In genomic region chr19:1452802-1453524, GRCh38 we compare ENCODE assay signal across 1 cellular context.
TF ChIP-seq lines count a peak whose summit lies in the region.

No MANE protein-coding gene starts in this region.

TF ChIP-seq in K562, 482 proteins besides CTCF, POLR2A, EP300 and RAD21:
- no peak for TF ChIP-seq GABPA (tag; conservative IDR thresholded peaks at IDR 0.05; ENCODE audit: low read depth)
- peak; percentile 50 for TF ChIP-seq POLR2G (IDR thresholded peaks at IDR 0.05; ENCODE audit: low read depth, low read length)
- peak; percentile 29 for TF ChIP-seq FIP1L1 (IDR thresholded peaks at IDR 0.05; ENCODE audit: low read depth, low read length, poor library complexity, severe bottlenecking)
- TF ChIP-seq ZBTB33 (CRISPR knock-in tag; IDR thresholded peaks at IDR 0.05), result peak; percentile 57; the same call in 1 of the 2 replicates
- TF ChIP-seq ZNF778 (CRISPR knock-in tag; IDR thresholded peaks at IDR 0.05), result no peak
- peak; percentile 68; the same call in 1 of the 2 replicates for TF ChIP-seq ZNF740 (CRISPR knock-in tag; IDR thresholded peaks at IDR 0.05)
- no peak for TF ChIP-seq ZNF740 (tag; IDR thresholded peaks at IDR 0.05)
- no peak for TF ChIP-seq NFE2 (IDR thresholded peaks at IDR 0.05; ENCODE audit: low read depth)
- TF ChIP-seq TEAD4 (IDR thresholded peaks at IDR 0.05; ENCODE audit: low read length), result no peak
- 0 out of 2 replicates have a peak, but pooled peaks have one; percentile 11 for TF ChIP-seq TEAD4 (CRISPR knock-in tag; IDR thresholded peaks at IDR 0.05; ENCODE audit: borderline replicate concordance)
- peak; percentile 42; the same call in 1 of the 2 replicates for TF ChIP-seq ZBTB7A (IDR thresholded peaks at IDR 0.05; ENCODE audit: borderline replicate concordance, control insufficient read depth, low read depth, low read length)
